ENCODE assay signal across 2 cellular contexts in the genomic region with DNA sequence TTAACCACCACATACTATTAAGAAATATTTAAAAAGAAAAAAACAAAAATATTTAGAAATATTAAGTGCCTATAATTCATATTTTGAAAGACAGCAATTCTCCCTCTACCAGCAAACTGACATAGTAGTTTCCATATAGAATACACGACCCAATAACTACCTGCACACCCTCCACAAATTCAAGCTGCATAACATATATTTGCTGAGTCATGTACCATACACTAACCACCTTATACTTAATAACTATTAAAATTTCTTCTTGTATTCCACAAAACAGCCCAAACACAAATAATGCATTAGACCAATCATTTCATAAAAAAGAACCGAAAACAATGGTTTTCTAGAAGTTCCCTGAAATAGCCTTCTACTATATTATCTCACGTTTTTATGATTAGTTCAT.
TF ChIP-seq lines count a peak whose summit lies in the region.

No MANE protein-coding gene starts in this region.

TF ChIP-seq in GM23338, 12 proteins besides CTCF, POLR2A, EP300 and RAD21 (continued from another document):
- TF ChIP-seq, protein P1, sequence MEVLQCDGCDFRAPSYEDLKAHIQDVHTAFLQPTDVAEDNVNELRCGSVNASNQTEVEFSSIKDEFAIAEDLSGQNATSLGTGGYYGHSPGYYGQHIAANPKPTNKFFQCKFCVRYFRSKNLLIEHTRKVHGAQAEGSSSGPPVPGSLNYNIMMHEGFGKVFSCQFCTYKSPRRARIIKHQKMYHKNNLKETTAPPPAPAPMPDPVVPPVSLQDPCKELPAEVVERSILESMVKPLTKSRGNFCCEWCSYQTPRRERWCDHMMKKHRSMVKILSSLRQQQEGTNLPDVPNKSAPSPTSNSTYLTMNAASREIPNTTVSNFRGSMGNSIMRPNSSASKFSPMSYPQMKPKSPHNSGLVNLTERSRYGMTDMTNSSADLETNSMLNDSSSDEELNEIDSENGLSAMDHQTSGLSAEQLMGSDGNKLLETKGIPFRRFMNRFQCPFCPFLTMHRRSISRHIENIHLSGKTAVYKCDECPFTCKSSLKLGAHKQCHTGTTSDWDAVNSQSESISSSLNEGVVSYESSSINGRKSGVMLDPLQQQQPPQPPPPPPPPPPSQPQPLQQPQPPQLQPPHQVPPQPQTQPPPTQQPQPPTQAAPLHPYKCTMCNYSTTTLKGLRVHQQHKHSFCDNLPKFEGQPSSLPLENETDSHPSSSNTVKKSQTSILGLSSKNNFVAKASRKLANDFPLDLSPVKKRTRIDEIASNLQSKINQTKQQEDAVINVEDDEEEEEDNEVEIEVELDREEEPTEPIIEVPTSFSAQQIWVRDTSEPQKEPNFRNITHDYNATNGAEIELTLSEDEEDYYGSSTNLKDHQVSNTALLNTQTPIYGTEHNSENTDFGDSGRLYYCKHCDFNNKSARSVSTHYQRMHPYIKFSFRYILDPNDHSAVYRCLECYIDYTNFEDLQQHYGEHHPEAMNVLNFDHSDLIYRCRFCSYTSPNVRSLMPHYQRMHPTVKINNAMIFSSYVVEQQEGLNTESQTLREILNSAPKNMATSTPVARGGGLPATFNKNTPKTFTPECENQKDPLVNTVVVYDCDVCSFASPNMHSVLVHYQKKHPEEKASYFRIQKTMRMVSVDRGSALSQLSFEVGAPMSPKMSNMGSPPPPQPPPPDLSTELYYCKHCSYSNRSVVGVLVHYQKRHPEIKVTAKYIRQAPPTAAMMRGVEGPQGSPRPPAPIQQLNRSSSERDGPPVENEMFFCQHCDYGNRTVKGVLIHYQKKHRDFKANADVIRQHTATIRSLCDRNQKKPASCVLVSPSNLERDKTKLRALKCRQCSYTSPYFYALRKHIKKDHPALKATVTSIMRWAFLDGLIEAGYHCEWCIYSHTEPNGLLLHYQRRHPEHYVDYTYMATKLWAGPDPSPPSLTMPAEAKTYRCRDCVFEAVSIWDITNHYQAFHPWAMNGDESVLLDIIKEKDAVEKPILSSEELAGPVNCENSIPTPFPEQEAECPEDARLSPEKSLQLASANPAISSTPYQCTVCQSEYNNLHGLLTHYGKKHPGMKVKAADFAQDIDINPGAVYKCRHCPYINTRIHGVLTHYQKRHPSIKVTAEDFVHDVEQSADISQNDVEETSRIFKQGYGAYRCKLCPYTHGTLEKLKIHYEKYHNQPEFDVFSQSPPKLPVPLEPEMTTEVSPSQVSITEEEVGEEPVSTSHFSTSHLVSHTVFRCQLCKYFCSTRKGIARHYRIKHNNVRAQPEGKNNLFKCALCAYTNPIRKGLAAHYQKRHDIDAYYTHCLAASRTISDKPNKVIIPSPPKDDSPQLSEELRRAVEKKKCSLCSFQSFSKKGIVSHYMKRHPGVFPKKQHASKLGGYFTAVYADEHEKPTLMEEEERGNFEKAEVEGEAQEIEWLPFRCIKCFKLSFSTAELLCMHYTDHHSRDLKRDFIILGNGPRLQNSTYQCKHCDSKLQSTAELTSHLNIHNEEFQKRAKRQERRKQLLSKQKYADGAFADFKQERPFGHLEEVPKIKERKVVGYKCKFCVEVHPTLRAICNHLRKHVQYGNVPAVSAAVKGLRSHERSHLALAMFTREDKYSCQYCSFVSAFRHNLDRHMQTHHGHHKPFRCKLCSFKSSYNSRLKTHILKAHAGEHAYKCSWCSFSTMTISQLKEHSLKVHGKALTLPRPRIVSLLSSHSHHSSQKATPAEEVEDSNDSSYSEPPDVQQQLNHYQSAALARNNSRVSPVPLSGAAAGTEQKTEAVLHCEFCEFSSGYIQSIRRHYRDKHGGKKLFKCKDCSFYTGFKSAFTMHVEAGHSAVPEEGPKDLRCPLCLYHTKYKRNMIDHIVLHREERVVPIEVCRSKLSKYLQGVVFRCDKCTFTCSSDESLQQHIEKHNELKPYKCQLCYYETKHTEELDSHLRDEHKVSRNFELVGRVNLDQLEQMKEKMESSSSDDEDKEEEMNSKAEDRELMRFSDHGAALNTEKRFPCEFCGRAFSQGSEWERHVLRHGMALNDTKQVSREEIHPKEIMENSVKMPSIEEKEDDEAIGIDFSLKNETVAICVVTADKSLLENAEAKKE (CRISPR knock-in tag; IDR thresholded peaks at IDR 0.05): no peak
- TF ChIP-seq EZH2phosphoT487 (IDR thresholded peaks at IDR 0.05; ENCODE audit: unreplicated experiment): no peak
- TF ChIP-seq CREB1 (CRISPR knock-in tag; IDR thresholded peaks at IDR 0.05; ENCODE audit: low read depth): no peak
- no peak for TF ChIP-seq JUNB (IDR thresholded peaks at IDR 0.05; ENCODE audit: unreplicated experiment)
- TF ChIP-seq ZNF331 (CRISPR knock-in tag; IDR thresholded peaks at IDR 0.05; ENCODE audit: low read depth): no peak
- no peak for TF ChIP-seq NANOG (IDR thresholded peaks at IDR 0.05; ENCODE audit: borderline replicate concordance)
- TF ChIP-seq ZNF114 (CRISPR knock-in tag; IDR thresholded peaks at IDR 0.05): no peak

TF ChIP-seq in K562, 482 proteins besides CTCF, POLR2A, EP300 and RAD21 (continued from another document):
- TF ChIP-seq, protein P2, sequence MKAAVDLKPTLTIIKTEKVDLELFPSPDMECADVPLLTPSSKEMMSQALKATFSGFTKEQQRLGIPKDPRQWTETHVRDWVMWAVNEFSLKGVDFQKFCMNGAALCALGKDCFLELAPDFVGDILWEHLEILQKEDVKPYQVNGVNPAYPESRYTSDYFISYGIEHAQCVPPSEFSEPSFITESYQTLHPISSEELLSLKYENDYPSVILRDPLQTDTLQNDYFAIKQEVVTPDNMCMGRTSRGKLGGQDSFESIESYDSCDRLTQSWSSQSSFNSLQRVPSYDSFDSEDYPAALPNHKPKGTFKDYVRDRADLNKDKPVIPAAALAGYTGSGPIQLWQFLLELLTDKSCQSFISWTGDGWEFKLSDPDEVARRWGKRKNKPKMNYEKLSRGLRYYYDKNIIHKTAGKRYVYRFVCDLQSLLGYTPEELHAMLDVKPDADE (conservative IDR thresholded peaks at IDR 0.05; ENCODE audit: control insufficient read depth, low read depth, low read length): no peak
- no peak for TF ChIP-seq RBM15 (IDR thresholded peaks at IDR 0.05; ENCODE audit: insufficient read depth, low read length)
- no peak for TF ChIP-seq TEAD2 (tag; IDR thresholded peaks at IDR 0.05)
- TF ChIP-seq NFE2 (IDR thresholded peaks at IDR 0.05; ENCODE audit: low read depth): peak; percentile 61
- TF ChIP-seq MAFF (IDR thresholded peaks at IDR 0.05; ENCODE audit: low read length): peak; percentile 74
- peak; percentile 59 for TF ChIP-seq C11orf30 (IDR thresholded peaks at IDR 0.05; ENCODE audit: low read depth)
- TF ChIP-seq, protein P3, sequence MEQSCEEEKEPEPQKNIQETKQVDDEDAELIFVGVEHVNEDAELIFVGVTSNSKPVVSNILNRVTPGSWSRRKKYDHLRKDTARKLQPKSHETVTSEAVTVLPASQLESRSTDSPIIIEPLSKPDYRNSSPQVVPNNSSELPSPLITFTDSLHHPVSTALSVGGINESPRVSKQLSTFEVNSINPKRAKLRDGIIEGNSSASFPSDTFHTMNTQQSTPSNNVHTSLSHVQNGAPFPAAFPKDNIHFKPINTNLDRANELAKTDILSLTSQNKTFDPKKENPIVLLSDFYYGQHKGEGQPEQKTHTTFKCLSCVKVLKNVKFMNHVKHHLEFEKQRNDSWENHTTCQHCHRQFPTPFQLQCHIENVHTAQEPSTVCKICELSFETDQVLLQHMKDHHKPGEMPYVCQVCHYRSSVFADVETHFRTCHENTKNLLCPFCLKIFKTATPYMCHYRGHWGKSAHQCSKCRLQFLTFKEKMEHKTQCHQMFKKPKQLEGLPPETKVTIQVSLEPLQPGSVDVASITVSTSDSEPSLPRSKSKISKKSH (CRISPR knock-in tag; IDR thresholded peaks at IDR 0.05): no peak
- TF ChIP-seq BRD4 (IDR thresholded peaks at IDR 0.05): no peak
- no peak for TF ChIP-seq U2AF1 (optimal IDR thresholded peaks at IDR 0.05; ENCODE audit: low read depth, low read length)
- peak; percentile 78 for TF ChIP-seq ZNF316 (IDR thresholded peaks at IDR 0.05)
- peak; percentile 48; the same call in 1 of the 2 replicates for TF ChIP-seq MAFK (IDR thresholded peaks at IDR 0.05; ENCODE audit: low read length)
- no peak for TF ChIP-seq HLTF (IDR thresholded peaks at IDR 0.05)
- TF ChIP-seq SIX5 (IDR thresholded peaks at IDR 0.05; ENCODE audit: borderline replicate concordance in 1 of 2, insufficient read depth in 1 of 2, low read depth in 1 of 2, low read length in 2 of 2): no peak
- TF ChIP-seq TARDBP (IDR thresholded peaks at IDR 0.05): no peak
- TF ChIP-seq NEUROD1 (IDR thresholded peaks at IDR 0.05; ENCODE audit: borderline replicate concordance, low read depth, low read length, partially characterized antibody): no peak
- TF ChIP-seq, protein P4, sequence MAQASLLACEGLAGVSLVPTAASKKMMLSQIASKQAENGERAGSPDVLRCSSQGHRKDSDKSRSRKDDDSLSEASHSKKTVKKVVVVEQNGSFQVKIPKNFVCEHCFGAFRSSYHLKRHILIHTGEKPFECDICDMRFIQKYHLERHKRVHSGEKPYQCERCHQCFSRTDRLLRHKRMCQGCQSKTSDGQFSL (CRISPR knock-in tag; IDR thresholded peaks at IDR 0.05): no peak
- TF ChIP-seq, protein P4 (tag; IDR thresholded peaks at IDR 0.05): no peak
- peak; percentile 60 for TF ChIP-seq NFE2L1 (tag; IDR thresholded peaks at IDR 0.05; ENCODE audit: borderline replicate concordance, low read depth)
- TF ChIP-seq TCF7L2 (IDR thresholded peaks at IDR 0.05; ENCODE audit: low read depth, low read length): no peak
- TF ChIP-seq ZNF347 (CRISPR knock-in tag; IDR thresholded peaks at IDR 0.05; ENCODE audit: low read depth): no peak
